In genomic region chr7:18357691-18358090, GRCh38 we compare ENCODE assay signal across 9 cellular contexts.
DNase-seq lines count a peak whose midpoint lies in the region; ATAC-seq and TF ChIP-seq lines count a peak whose summit lies in the region.
"Had no signal": no experiment of that assay in that cellular context is flagged by ENCODE, and none has a peak within 500 bp of the region (broad histone marks: within the 10 kb centered on the region; RNA-seq: fewer than 3 reads in every experiment).

No MANE protein-coding gene starts in this region.

- WGBS in thyroid gland, 2 donors: 91 to 100% methylated on average over 1 of the region's 1 CpG

- intact Hi-C loops in thyroid gland (cut with DNase I): no loop called here

- no peaks in the 10 kb centered on the region for H3K9me3 ChIP-seq in thyroid gland

- no peak overlapping the region for H3K27ac ChIP-seq in thyroid gland
- H3K27ac ChIP-seq: epithelial cell of prostate had no signal

- no peaks in the 10 kb centered on the region for H3K36me3 ChIP-seq in thyroid gland
- H3K36me3 ChIP-seq in H7 (replicated peaks; ENCODE audit: control insufficient read depth, insufficient read depth, low read length): no peaks in the 10 kb centered on the region

- no peaks in the 10 kb centered on the region for H3K4me1 ChIP-seq in thyroid gland

- H3K4me3 ChIP-seq in thyroid gland (replicated peaks in 1 of 3) (no peak overlapping the region), H7 (ENCODE audit: insufficient read depth, low read depth, low read length) (no peak overlapping the region)

- ATAC-seq in HG02642 (IDR thresholded peaks at IDR 0.05; ENCODE audit: poor library complexity, unreplicated experiment) (peak; percentile 47), SK-N-SH treated with all-trans-retinoic acid at 6 μM for 48 hours (peak; percentile 53)

- H3K27me3 ChIP-seq in thyroid gland (no peaks in the 10 kb centered on the region), H7 (ENCODE audit: control insufficient read depth, insufficient read depth, low read length) (no peaks in the 10 kb centered on the region)

- no peak for TF ChIP-seq POLR2A in thyroid gland (IDR thresholded peaks at IDR 0.05)

- DNase-seq in GM03348 (ENCODE audit: low spot score) (peak; percentile 11), lung microvascular endothelial cell (ENCODE audit: low read depth in 2 of 2) (peak; percentile 3 to 18), thyroid gland (no peak), NCI-H2107 treated with DMSO at 0.1 percent for 48 hours (lab: John Stamatoyannopoulos, UW; ENCODE audit: unreplicated experiment) (no peak), HK-2 (ENCODE audit: unreplicated experiment) (no peak), H7 (no peak)

- TF ChIP-seq CTCF in thyroid gland (IDR thresholded peaks at IDR 0.05): no peak

TF ChIP-seq in SK-N-SH treated with all-trans-retinoic acid at 6 μM for 48 hours, 23 proteins besides CTCF, POLR2A, EP300 and RAD21:
- no peak for TF ChIP-seq TOX (CRISPR knock-in tag; IDR thresholded peaks at IDR 0.05; ENCODE audit: borderline replicate concordance)
- TF ChIP-seq GLIS3 (CRISPR knock-in tag; IDR thresholded peaks at IDR 0.05): no peak
- no peak for TF ChIP-seq ISL1 (CRISPR knock-in tag; IDR thresholded peaks at IDR 0.05)
- TF ChIP-seq ZFP3 (CRISPR knock-in tag; IDR thresholded peaks at IDR 0.05): no peak
- no peak for TF ChIP-seq OSR1 (CRISPR knock-in tag; IDR thresholded peaks at IDR 0.05)
- no peak for TF ChIP-seq ESRRG (CRISPR knock-in tag; IDR thresholded peaks at IDR 0.05)
- TF ChIP-seq CSRNP3 (CRISPR knock-in tag; IDR thresholded peaks at IDR 0.05): no peak
- TF ChIP-seq ZNF8 (CRISPR knock-in tag; IDR thresholded peaks at IDR 0.05): no peak
- TF ChIP-seq POU6F1 (CRISPR knock-in tag; IDR thresholded peaks at IDR 0.05; ENCODE audit: borderline replicate concordance, low read depth): no peak
- TF ChIP-seq ZC3H10 (CRISPR knock-in tag; IDR thresholded peaks at IDR 0.05): no peak
- no peak for TF ChIP-seq CREB5 (CRISPR knock-in tag; IDR thresholded peaks at IDR 0.05; ENCODE audit: low read depth)
- TF ChIP-seq ZNF70 (CRISPR knock-in tag; IDR thresholded peaks at IDR 0.05): no peak
- TF ChIP-seq TCF4 (CRISPR knock-in tag; IDR thresholded peaks at IDR 0.05; ENCODE audit: borderline replicate concordance): no peak
- TF ChIP-seq, protein P1, sequence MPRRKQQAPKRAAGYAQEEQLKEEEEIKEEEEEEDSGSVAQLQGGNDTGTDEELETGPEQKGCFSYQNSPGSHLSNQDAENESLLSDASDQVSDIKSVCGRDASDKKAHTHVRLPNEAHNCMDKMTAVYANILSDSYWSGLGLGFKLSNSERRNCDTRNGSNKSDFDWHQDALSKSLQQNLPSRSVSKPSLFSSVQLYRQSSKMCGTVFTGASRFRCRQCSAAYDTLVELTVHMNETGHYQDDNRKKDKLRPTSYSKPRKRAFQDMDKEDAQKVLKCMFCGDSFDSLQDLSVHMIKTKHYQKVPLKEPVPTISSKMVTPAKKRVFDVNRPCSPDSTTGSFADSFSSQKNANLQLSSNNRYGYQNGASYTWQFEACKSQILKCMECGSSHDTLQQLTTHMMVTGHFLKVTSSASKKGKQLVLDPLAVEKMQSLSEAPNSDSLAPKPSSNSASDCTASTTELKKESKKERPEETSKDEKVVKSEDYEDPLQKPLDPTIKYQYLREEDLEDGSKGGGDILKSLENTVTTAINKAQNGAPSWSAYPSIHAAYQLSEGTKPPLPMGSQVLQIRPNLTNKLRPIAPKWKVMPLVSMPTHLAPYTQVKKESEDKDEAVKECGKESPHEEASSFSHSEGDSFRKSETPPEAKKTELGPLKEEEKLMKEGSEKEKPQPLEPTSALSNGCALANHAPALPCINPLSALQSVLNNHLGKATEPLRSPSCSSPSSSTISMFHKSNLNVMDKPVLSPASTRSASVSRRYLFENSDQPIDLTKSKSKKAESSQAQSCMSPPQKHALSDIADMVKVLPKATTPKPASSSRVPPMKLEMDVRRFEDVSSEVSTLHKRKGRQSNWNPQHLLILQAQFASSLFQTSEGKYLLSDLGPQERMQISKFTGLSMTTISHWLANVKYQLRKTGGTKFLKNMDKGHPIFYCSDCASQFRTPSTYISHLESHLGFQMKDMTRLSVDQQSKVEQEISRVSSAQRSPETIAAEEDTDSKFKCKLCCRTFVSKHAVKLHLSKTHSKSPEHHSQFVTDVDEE (CRISPR knock-in tag; IDR thresholded peaks at IDR 0.05): no peak
- no peak for TF ChIP-seq BACH2 (CRISPR knock-in tag; IDR thresholded peaks at IDR 0.05; ENCODE audit: borderline replicate concordance)
- no peak for TF ChIP-seq SNAI2 (CRISPR knock-in tag; IDR thresholded peaks at IDR 0.05)
- no peak for TF ChIP-seq ARNTL (CRISPR knock-in tag; IDR thresholded peaks at IDR 0.05; ENCODE audit: borderline replicate concordance, low read depth)
- no peak for TF ChIP-seq ZFP30 (CRISPR knock-in tag; IDR thresholded peaks at IDR 0.05)
- no peak for TF ChIP-seq PATZ1 (CRISPR knock-in tag; IDR thresholded peaks at IDR 0.05; ENCODE audit: borderline replicate concordance)
- no peak for TF ChIP-seq RARB (CRISPR knock-in tag; IDR thresholded peaks at IDR 0.05)
TF ChIP-seq in SK-N-SH treated with all-trans-retinoic acid at 6 μM for 48 hours: peak in this region for 0.

Comparison
In these comparisons a context has a peak if more than half of its experiments do, and no peak if none do; other contexts are left out.
1. DNase-seq: peak in GM03348 (single experiment) and lung microvascular endothelial cell (2 of 2); none in thyroid gland (0 of 2), NCI-H2107 treated with DMSO at 0.1 percent for 48 hours (single experiment), HK-2 (single experiment) and H7 (single experiment).